Comparison of ENCODE assay signal across 2 cellular contexts in genomic region chr12:116148844-116149243, GRCh38.
TF ChIP-seq lines count a peak whose summit lies in the region.

No MANE protein-coding gene starts in this region.

TF ChIP-seq in A549, 52 proteins besides CTCF, POLR2A, EP300 and RAD21 (continued from another document):
- TF ChIP-seq USF2 (IDR thresholded peaks at IDR 0.05) (no peak), HOXB13 (CRISPR knock-in tag; IDR thresholded peaks at IDR 0.05; ENCODE audit: low read depth) (no peak), CEBPB (IDR thresholded peaks at IDR 0.05) (no peak), MAZ (IDR thresholded peaks at IDR 0.05; ENCODE audit: borderline replicate concordance, low read depth, low read length) (no peak), ZC3H11A (IDR thresholded peaks at IDR 0.05) (no peak), ZSCAN20 (CRISPR knock-in tag; IDR thresholded peaks at IDR 0.05) (no peak), REST (IDR thresholded peaks at IDR 0.05) (no peak), PBX3 (IDR thresholded peaks at IDR 0.05) (no peak), ELK1 (IDR thresholded peaks at IDR 0.05; ENCODE audit: low read depth, low read length) (no peak), NR3C1 (IDR thresholded peaks at IDR 0.05) (no peak), POLR2AphosphoS2 (conservative IDR thresholded peaks at IDR 0.05; ENCODE audit: low read length) (no peak), HOXB5 (CRISPR knock-in tag; IDR thresholded peaks at IDR 0.05) (no peak), NPAS2 (CRISPR knock-in tag; IDR thresholded peaks at IDR 0.05; ENCODE audit: borderline replicate concordance) (no peak), CHD2 (IDR thresholded peaks at IDR 0.05; ENCODE audit: low read length, partially characterized antibody) (no peak), SREBF2 (IDR thresholded peaks at IDR 0.05) (no peak), TP53 (CRISPR knock-in tag; IDR thresholded peaks at IDR 0.05) (no peak)

TF ChIP-seq in GM12878, 131 proteins besides CTCF, POLR2A, EP300 and RAD21 (continued from another document):
- no peak for TF ChIP-seq ZBTB40 (IDR thresholded peaks at IDR 0.05; ENCODE audit: borderline replicate concordance)
- no peak for TF ChIP-seq ZNF592 (IDR thresholded peaks at IDR 0.05)
- TF ChIP-seq TCF7 (IDR thresholded peaks at IDR 0.05; ENCODE audit: borderline replicate concordance), result no peak
- no peak for TF ChIP-seq SREBF1 (IDR thresholded peaks at IDR 0.05; ENCODE audit: low read length)
- TF ChIP-seq CHD2 (IDR thresholded peaks at IDR 0.05; ENCODE audit: borderline replicate concordance, low read depth, low read length), result no peak
- TF ChIP-seq RCOR1 (conservative IDR thresholded peaks at IDR 0.05; ENCODE audit: low read depth, low read length), result no peak
- TF ChIP-seq NBN (IDR thresholded peaks at IDR 0.05), result no peak
- TF ChIP-seq GABPA (IDR thresholded peaks at IDR 0.05; ENCODE audit: low read depth), result 0 out of 2 replicates have a peak, but pooled peaks have one; percentile 40
- no peak for TF ChIP-seq SPI1 (IDR thresholded peaks at IDR 0.05; ENCODE audit: borderline replicate concordance, insufficient read depth, low read depth, low read length)
- peak; percentile 42; the same call in 1 of the 2 replicates for TF ChIP-seq CREB1 (IDR thresholded peaks at IDR 0.05; ENCODE audit: low read depth)
- no peak for TF ChIP-seq HDAC6 (IDR thresholded peaks at IDR 0.05; ENCODE audit: unreplicated experiment)
- TF ChIP-seq ZBTB11 (CRISPR knock-in tag; IDR thresholded peaks at IDR 0.05), result no peak
- TF ChIP-seq MYB (IDR thresholded peaks at IDR 0.05; ENCODE audit: borderline replicate concordance, low read depth, low read length), result no peak
- TF ChIP-seq MYC (IDR thresholded peaks at IDR 0.05; ENCODE audit: insufficient read depth, insufficient read length, insufficient replicate concordance, low read length, severe bottlenecking), result no peak
- no peak for TF ChIP-seq GATAD2B (conservative IDR thresholded peaks at IDR 0.05; ENCODE audit: low read depth)
- no peak for TF ChIP-seq ZNF622 (IDR thresholded peaks at IDR 0.05)
- TF ChIP-seq E2F8 (IDR thresholded peaks at IDR 0.05; ENCODE audit: low read depth, partially characterized antibody), result no peak
- TF ChIP-seq ETV6 (conservative IDR thresholded peaks at IDR 0.05 in 1 of 2, IDR thresholded peaks at IDR 0.05 in 1 of 2; ENCODE audit: borderline replicate concordance in 1 of 2, low read depth in 1 of 2), result 0 out of 4 replicates have a peak, but pooled peaks of 1 of the 2 experiments have one; percentile 36
